In the genomic region with DNA sequence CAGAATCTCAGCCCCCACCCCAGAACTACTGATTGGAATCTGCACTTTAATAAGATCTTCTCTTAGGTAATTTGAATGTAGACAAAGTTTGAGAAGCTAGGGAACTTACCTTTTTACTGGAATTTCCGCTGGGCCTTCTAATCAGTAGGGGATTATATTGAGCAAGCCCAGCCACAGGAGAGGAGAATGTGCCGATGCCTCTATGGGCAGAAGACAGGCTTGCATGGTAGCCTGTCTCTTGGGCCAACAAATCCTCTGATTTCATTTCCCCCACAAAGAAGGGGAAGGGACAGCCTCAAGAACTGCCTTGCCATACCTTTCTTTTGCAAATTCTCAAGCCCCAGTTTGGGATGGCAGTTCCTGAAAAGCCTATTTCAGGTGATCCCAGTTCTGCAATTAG, we compare ENCODE assay signal across 26 cellular contexts.
"Had no signal": no experiment of that assay in that cellular context is flagged by ENCODE, and none has a peak within 500 bp of the region (broad histone marks: within the 10 kb centered on the region; RNA-seq: fewer than 3 reads in every experiment).

No MANE protein-coding gene starts in this region.

- H3K36me3 ChIP-seq: adrenal gland, colonic mucosa, WERI-Rb-1 had no signal

- H3K4me1 ChIP-seq: colonic mucosa had no signal

- H3K27me3 ChIP-seq: adrenal gland, body of pancreas, colonic mucosa had no signal

- H3K27ac ChIP-seq: adrenal gland, colonic mucosa, WERI-Rb-1 had no signal

- DNase-seq: activated CD4-positive, alpha-beta memory T cell treated with anti-CD3 and anti-CD28 coated beads for 36 hours; activated CD4-positive, alpha-beta T cell treated with anti-CD3 and anti-CD28 coated beads for 36 hours; activated CD4-positive, alpha-beta T cell treated with anti-CD3 and anti-CD28 coated beads, Interleukin-2, amount 10 ng/mL, durations not matched to agents 24 days and 14 days; activated CD4-positive, CD25-positive, alpha-beta regulatory T cell; activated CD4-positive, CD25-positive, alpha-beta regulatory T cell treated with anti-CD3 and anti-CD28 coated beads, Interleukin-2, amount 50 U/mL, for 72 hours; activated CD8-positive, alpha-beta memory T cell treated with anti-CD3 and anti-CD28 coated beads, Interleukin-2, amount 10 ng/mL, durations not matched to agents 7 days and 5 days; activated CD8-positive, alpha-beta memory T cell treated with anti-CD3 and anti-CD28 coated beads, Interleukin-2, amount 50 U/mL, for 4 hours; activated CD8-positive, alpha-beta T cell treated with anti-CD3 and anti-CD28 coated beads, Interleukin-2, amount 10 ng/mL, durations not matched to agents 7 days and 5 days; activated effector memory CD4-positive, alpha-beta T cell treated with anti-CD3 and anti-CD28 coated beads, Interleukin-2, amount 50 U/mL, for 16 hours; activated naive CD4-positive, alpha-beta T cell treated with anti-CD3 and anti-CD28 coated beads for 36 hours; activated naive CD8-positive, alpha-beta T cell treated with anti-CD3 and anti-CD28 coated beads for 36 hours; activated naive CD8-positive, alpha-beta T cell treated with anti-CD3 and anti-CD28 coated beads, Interleukin-2, amount 50 U/mL, for 24 hours; activated T-cell treated with anti-CD3 and anti-CD28 coated beads, Interleukin-2, amount 50 U/mL, for 1 hour; activated T-cell treated with anti-CD3 and anti-CD28 coated beads, Interleukin-2, amount 50 U/mL, for 48 hours; adrenal gland; amygdala; aorta; effector CD8-positive, alpha-beta T cell; foreskin fibroblast; head of caudate nucleus; T-helper 1 cell; T-helper 17 cell; T1000; WERI-Rb-1 had no signal

- H3K9me3 ChIP-seq: adrenal gland, body of pancreas, colonic mucosa had no signal

- H3K4me3 ChIP-seq: adrenal gland, body of pancreas, colonic mucosa had no signal

- ATAC-seq: activated CD4-positive, alpha-beta T cell treated with anti-CD3 and anti-CD28 coated beads for 36 hours; activated CD8-positive, alpha-beta memory T cell treated with anti-CD3 and anti-CD28 coated beads, Interleukin-2, amount 10 ng/mL, durations not matched to agents 7 days and 5 days; activated CD8-positive, alpha-beta T cell treated with anti-CD3 and anti-CD28 coated beads, Interleukin-2, amount 10 ng/mL, durations not matched to agents 7 days and 5 days; activated naive CD8-positive, alpha-beta T cell treated with anti-CD3 and anti-CD28 coated beads, Interleukin-2, amount 50 U/mL, for 24 hours; T-helper 17 cell had no signal
